In genomic region chr6:123352279-123352678, GRCh38 we compare ENCODE assay signal across 2 cellular contexts.
TF ChIP-seq lines count a peak whose summit lies in the region.

No MANE protein-coding gene starts in this region.

TF ChIP-seq in GM23338, 12 proteins besides CTCF, POLR2A, EP300 and RAD21 (continued from another document):
- TF ChIP-seq ZNF462 (CRISPR knock-in tag; IDR thresholded peaks at IDR 0.05) (no peak), ZNF114 (CRISPR knock-in tag; IDR thresholded peaks at IDR 0.05) (no peak)

TF ChIP-seq in K562, 482 proteins besides CTCF, POLR2A, EP300 and RAD21:
- TF ChIP-seq ETV5 (CRISPR knock-in tag; IDR thresholded peaks at IDR 0.05; ENCODE audit: low read depth) (no peak), MTA2 (IDR thresholded peaks at IDR 0.05; ENCODE audit: low read depth) (peak; percentile 42; the same call in 1 of the 2 replicates), ZNF384 (IDR thresholded peaks at IDR 0.05; ENCODE audit: low read depth, low read length) (peak; percentile 41; the same call in 1 of the 2 replicates), RCOR1 (IDR thresholded peaks at IDR 0.05; ENCODE audit: borderline replicate concordance in 1 of 2, low read depth in 2 of 2, low read length in 2 of 2) (peak in 1 of 2 experiments; percentile 60; a peak in 1 of 4 replicates), ARID1B (IDR thresholded peaks at IDR 0.05) (peak; percentile 85), NCOR1 (IDR thresholded peaks at IDR 0.05) (peak; percentile 44; the same call in 1 of the 2 replicates), KDM1A (IDR thresholded peaks at IDR 0.05) (peak; percentile 43 to 47; a peak in 3 of 4 replicates), MECOM (CRISPR knock-in tag; IDR thresholded peaks at IDR 0.05) (0 out of 2 replicates have a peak, but pooled peaks have one; percentile 17), FOXK2 (conservative IDR thresholded peaks at IDR 0.05 in 1 of 2, IDR thresholded peaks at IDR 0.05 in 1 of 2; ENCODE audit: low read depth in 2 of 2) (peak; percentile 53 to 54; a peak in 2 of 4 replicates), ID3 (CRISPR knock-in tag; IDR thresholded peaks at IDR 0.05) (no peak), ID3 (tag; IDR thresholded peaks at IDR 0.05) (peak; percentile 53), TCF3 (CRISPR knock-in tag; IDR thresholded peaks at IDR 0.05) (0 out of 2 replicates have a peak, but pooled peaks have one; percentile 16), SAP30 (IDR thresholded peaks at IDR 0.05; ENCODE audit: borderline replicate concordance, insufficient read depth, low read depth, low read length, poor library complexity, severe bottlenecking) (no peak), ZEB2 (IDR thresholded peaks at IDR 0.05) (peak; percentile 52; the same call in 1 of the 2 replicates), DPF2 (IDR thresholded peaks at IDR 0.05) (peak; percentile 58; the same call in 1 of the 2 replicates), TEAD4 (IDR thresholded peaks at IDR 0.05; ENCODE audit: low read length) (peak; percentile 59; the same call in 1 of the 2 replicates), TEAD4 (CRISPR knock-in tag; IDR thresholded peaks at IDR 0.05; ENCODE audit: borderline replicate concordance) (no peak), SMAD4 (CRISPR knock-in tag; conservative IDR thresholded peaks at IDR 0.05) (0 out of 2 replicates have a peak, but pooled peaks have one; percentile 28), CCNT2 (IDR thresholded peaks at IDR 0.05; ENCODE audit: borderline replicate concordance, extremely low read depth, insufficient read length, low read depth, low read length) (peak; percentile 38), ZNF551 (CRISPR knock-in tag; IDR thresholded peaks at IDR 0.05) (no peak), HMG20B (CRISPR knock-in tag; IDR thresholded peaks at IDR 0.05) (no peak), ZNF274 (IDR thresholded peaks at IDR 0.05; ENCODE audit: borderline replicate concordance, low read depth, low read length) (no peak), CBFA2T2 (conservative IDR thresholded peaks at IDR 0.05) (peak; percentile 77), ZBTB2 (IDR thresholded peaks at IDR 0.05) (no peak), TAL1 (IDR thresholded peaks at IDR 0.05) (peak; percentile 72), CBFA2T3 (IDR thresholded peaks at IDR 0.05) (peak; percentile 88), TCFL5 (CRISPR knock-in tag; conservative IDR thresholded peaks at IDR 0.05) (no peak), SOX6 (IDR thresholded peaks at IDR 0.05) (peak; percentile 95), TRIM24 (IDR thresholded peaks at IDR 0.05) (peak in 1 of 2 experiments; percentile 31; a peak in 1 of 4 replicates), SMARCA4 (IDR thresholded peaks at IDR 0.05) (peak; percentile 64; the same call in 1 of the 2 replicates), CXXC5 (CRISPR knock-in tag; IDR thresholded peaks at IDR 0.05) (peak; percentile 36; the same call in 1 of the 2 replicates), NFIC (IDR thresholded peaks at IDR 0.05) (peak; percentile 37), PPARD (CRISPR knock-in tag; IDR thresholded peaks at IDR 0.05) (no peak), SMARCE1 (IDR thresholded peaks at IDR 0.05) (peak; percentile 54; the same call in 1 of the 2 replicates)
- TF ChIP-seq, protein P1, sequence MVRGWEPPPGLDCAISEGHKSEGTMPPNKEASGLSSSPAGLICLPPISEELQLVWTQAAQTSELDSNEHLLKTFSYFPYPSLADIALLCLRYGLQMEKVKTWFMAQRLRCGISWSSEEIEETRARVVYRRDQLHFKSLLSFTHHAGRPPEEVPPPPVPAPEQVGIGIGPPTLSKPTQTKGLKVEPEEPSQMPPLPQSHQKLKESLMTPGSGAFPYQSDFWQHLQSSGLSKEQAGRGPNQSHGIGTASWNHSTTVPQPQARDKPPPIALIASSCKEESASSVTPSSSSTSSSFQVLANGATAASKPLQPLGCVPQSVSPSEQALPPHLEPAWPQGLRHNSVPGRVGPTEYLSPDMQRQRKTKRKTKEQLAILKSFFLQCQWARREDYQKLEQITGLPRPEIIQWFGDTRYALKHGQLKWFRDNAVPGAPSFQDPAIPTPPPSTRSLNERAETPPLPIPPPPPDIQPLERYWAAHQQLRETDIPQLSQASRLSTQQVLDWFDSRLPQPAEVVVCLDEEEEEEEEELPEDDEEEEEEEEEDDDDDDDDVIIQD (CRISPR knock-in tag; IDR thresholded peaks at IDR 0.05): no peak
- TF ChIP-seq, protein P2, sequence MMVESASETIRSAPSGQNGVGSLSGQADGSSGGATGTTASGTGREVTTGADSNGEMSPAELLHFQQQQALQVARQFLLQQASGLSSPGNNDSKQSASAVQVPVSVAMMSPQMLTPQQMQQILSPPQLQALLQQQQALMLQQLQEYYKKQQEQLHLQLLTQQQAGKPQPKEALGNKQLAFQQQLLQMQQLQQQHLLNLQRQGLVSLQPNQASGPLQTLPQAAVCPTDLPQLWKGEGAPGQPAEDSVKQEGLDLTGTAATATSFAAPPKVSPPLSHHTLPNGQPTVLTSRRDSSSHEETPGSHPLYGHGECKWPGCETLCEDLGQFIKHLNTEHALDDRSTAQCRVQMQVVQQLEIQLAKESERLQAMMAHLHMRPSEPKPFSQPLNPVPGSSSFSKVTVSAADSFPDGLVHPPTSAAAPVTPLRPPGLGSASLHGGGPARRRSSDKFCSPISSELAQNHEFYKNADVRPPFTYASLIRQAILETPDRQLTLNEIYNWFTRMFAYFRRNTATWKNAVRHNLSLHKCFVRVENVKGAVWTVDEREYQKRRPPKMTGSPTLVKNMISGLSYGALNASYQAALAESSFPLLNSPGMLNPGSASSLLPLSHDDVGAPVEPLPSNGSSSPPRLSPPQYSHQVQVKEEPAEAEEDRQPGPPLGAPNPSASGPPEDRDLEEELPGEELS (CRISPR knock-in tag; IDR thresholded peaks at IDR 0.05; ENCODE audit: borderline replicate concordance): no peak
- TF ChIP-seq, protein P3, sequence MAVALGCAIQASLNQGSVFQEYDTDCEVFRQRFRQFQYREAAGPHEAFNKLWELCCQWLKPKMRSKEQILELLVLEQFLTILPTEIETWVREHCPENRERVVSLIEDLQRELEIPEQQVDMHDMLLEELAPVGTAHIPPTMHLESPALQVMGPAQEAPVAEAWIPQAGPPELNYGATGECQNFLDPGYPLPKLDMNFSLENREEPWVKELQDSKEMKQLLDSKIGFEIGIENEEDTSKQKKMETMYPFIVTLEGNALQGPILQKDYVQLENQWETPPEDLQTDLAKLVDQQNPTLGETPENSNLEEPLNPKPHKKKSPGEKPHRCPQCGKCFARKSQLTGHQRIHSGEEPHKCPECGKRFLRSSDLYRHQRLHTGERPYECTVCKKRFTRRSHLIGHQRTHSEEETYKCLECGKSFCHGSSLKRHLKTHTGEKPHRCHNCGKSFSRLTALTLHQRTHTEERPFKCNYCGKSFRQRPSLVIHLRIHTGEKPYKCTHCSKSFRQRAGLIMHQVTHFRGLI (CRISPR knock-in tag; IDR thresholded peaks at IDR 0.05): no peak
